Comparison of ENCODE assay signal across 18 cellular contexts in genomic region chr9:114666841-114667240, GRCh38. TPM values are rescaled to one million over a fixed set of nuclear protein-coding genes. Genes with fewer than 3 reads are reported as not detected.
"Had no signal": no experiment of that assay in that cellular context is flagged by ENCODE, and none has a peak within 500 bp of the region (broad histone marks: within the 10 kb centered on the region; RNA-seq: fewer than 3 reads in every experiment).

No MANE protein-coding gene starts in this region.

- DNase-seq: activated CD4-positive, CD25-positive, alpha-beta regulatory T cell; activated CD8-positive, alpha-beta memory T cell treated with anti-CD3 and anti-CD28 coated beads, Interleukin-2, amount 50 U/mL, for 48 hours; amygdala; body of pancreas; colonic mucosa; hippocampal formation; kidney; left lung; mucosa of descending colon; pancreas; stimulated activated CD4-positive, alpha-beta T cell treated with anti-CD3 and anti-CD28 coated beads, Interleukin-1b, Interleukin-23, amount 100 ng/mL, for 48 hours; tibial artery; uterus had no signal

- H3K4me3 Mint-ChIP-seq: naive thymus-derived CD4-positive, alpha-beta T cell had no signal

- H3K4me1 ChIP-seq: colonic mucosa, esophagus muscularis mucosa, left lung, tibial artery, uterus had no signal

- H3K27me3 ChIP-seq: body of pancreas, colonic mucosa, esophagus muscularis mucosa, pancreas, uterus had no signal

- H3K4me3 ChIP-seq: body of pancreas, colonic mucosa, esophagus muscularis mucosa, left lung, mucosa of descending colon, pancreas, tibial artery, uterus had no signal

- ATAC-seq: body of pancreas; left lung; mucosa of descending colon; naive thymus-derived CD4-positive, alpha-beta T cell; pancreas had no signal

- H3K9me3 Mint-ChIP-seq: activated T-helper 2 cell treated with anti-CD3 and anti-CD28 coated beads, Interferon-gamma antibody, Interleukin-2, Interleukin-4, amounts not matched to agents 10 μg/mL and 5 μg/mL and 100 μg/mL, durations not matched to agents 14 hours and 24 hours and 36 hours had no signal

- H3K27ac Mint-ChIP-seq: activated T-helper 2 cell treated with anti-CD3 and anti-CD28 coated beads, Interferon-gamma antibody, Interleukin-2, Interleukin-4, amounts not matched to agents 10 μg/mL and 5 μg/mL and 100 μg/mL, durations not matched to agents 14 hours and 24 hours and 36 hours; naive thymus-derived CD4-positive, alpha-beta T cell had no signal

- H3K9me3 ChIP-seq: body of pancreas, colonic mucosa, esophagus muscularis mucosa, left lung, mucosa of descending colon, pancreas, tibial artery, uterus had no signal

- H3K36me3 ChIP-seq: colonic mucosa, esophagus muscularis mucosa, left lung, pancreas, tibial artery, uterus had no signal

- H3K27ac ChIP-seq: body of pancreas, colonic mucosa, esophagus muscularis mucosa, left lung, pancreas, tibial artery, uterus had no signal

RNA-seq across cellular contexts. Expression of gene TEX53, which starts 9.2 kb away (rescaled TPM):
- total RNA-seq: activated naive CD4-positive, alpha-beta T cell treated with anti-CD3 and anti-CD28 coated beads, Interleukin-2, amount 50 U/mL, for 72 hours; activated T-helper 2 cell treated with anti-CD3 and anti-CD28 coated beads, Interferon-gamma antibody, Interleukin-2, Interleukin-4, amounts not matched to agents 10 μg/mL and 5 μg/mL and 100 μg/mL, durations not matched to agents 14 hours and 24 hours and 36 hours; body of pancreas; colonic mucosa; esophagus muscularis mucosa; glomerular endothelial cell; kidney; left lung; mucosa of descending colon; naive thymus-derived CD4-positive, alpha-beta T cell; pancreas; uterus had no signal

RNA-seq across cellular contexts. Expression of gene TEX48, which starts 15.2 kb away (rescaled TPM):
- total RNA-seq: activated naive CD4-positive, alpha-beta T cell treated with anti-CD3 and anti-CD28 coated beads, Interleukin-2, amount 50 U/mL, for 72 hours; body of pancreas; colonic mucosa; esophagus muscularis mucosa; glomerular endothelial cell; kidney; left lung; mucosa of descending colon; pancreas; uterus had no signal
